In genomic region chr7:129664029-129665012, GRCh38 we compare ENCODE assay signal across 1 cellular context.
A peak's percentile ranks its signal among the peaks of the same experiment; 100 is the strongest.
TF ChIP-seq lines count a peak whose summit lies in the region.

No MANE protein-coding gene starts in this region.

TF ChIP-seq in K562, 482 proteins besides CTCF, POLR2A, EP300 and RAD21 (continued from another document and continues in another):
- TF ChIP-seq NR0B1 (IDR thresholded peaks at IDR 0.05; ENCODE audit: partially characterized antibody) (no peak), PCBP1 (IDR thresholded peaks at IDR 0.05; ENCODE audit: low read depth, low read length, poor library complexity, severe bottlenecking) (peak; percentile 80), SOX6 (IDR thresholded peaks at IDR 0.05) (no peak), ZNF224 (CRISPR knock-in tag; IDR thresholded peaks at IDR 0.05) (no peak), BACH1 (tag; IDR thresholded peaks at IDR 0.05) (no peak), ZEB2 (IDR thresholded peaks at IDR 0.05) (no peak), ZNF75A (CRISPR knock-in tag; IDR thresholded peaks at IDR 0.05) (peak; percentile 48; the same call in 1 of the 2 replicates), MCM5 (IDR thresholded peaks at IDR 0.05; ENCODE audit: low read depth) (no peak), PTRF (tag; IDR thresholded peaks at IDR 0.05) (no peak), NR2F6 (CRISPR knock-in tag; IDR thresholded peaks at IDR 0.05) (no peak), ZNF134 (CRISPR knock-in tag; conservative IDR thresholded peaks at IDR 0.05) (no peak), ZNF146 (CRISPR knock-in tag; IDR thresholded peaks at IDR 0.05; ENCODE audit: unreplicated experiment) (no peak), ILK (tag; IDR thresholded peaks at IDR 0.05; ENCODE audit: borderline replicate concordance, low read depth) (no peak), HNRNPK (IDR thresholded peaks at IDR 0.05; ENCODE audit: low read depth, low read length, poor library complexity, severe bottlenecking) (peak; percentile 85), ZNF655 (CRISPR knock-in tag; IDR thresholded peaks at IDR 0.05) (no peak), ZNF143 (CRISPR knock-in tag; IDR thresholded peaks at IDR 0.05) (no peak), MAFG (tag; conservative IDR thresholded peaks at IDR 0.05) (no peak), PCBP2 (IDR thresholded peaks at IDR 0.05; ENCODE audit: low read depth, low read length, poor library complexity, severe bottlenecking) (peak; percentile 92), CHAMP1 (IDR thresholded peaks at IDR 0.05) (0 out of 2 replicates have a peak, but pooled peaks have one; percentile 26), PATZ1 (CRISPR knock-in tag; IDR thresholded peaks at IDR 0.05; ENCODE audit: borderline replicate concordance) (no peak), TFAM (CRISPR knock-in tag; conservative IDR thresholded peaks at IDR 0.05) (no peak), C11orf30 (IDR thresholded peaks at IDR 0.05; ENCODE audit: low read depth) (no peak), CC2D1A (IDR thresholded peaks at IDR 0.05) (peak; percentile 86), ZNF311 (CRISPR knock-in tag; IDR thresholded peaks at IDR 0.05) (no peak), RBM15 (IDR thresholded peaks at IDR 0.05; ENCODE audit: insufficient read depth, low read length) (no peak), POLR2H (tag; IDR thresholded peaks at IDR 0.05; ENCODE audit: low read depth) (peak; percentile 14; the same call in 1 of the 2 replicates), ETV1 (tag; conservative IDR thresholded peaks at IDR 0.05; ENCODE audit: low read depth) (peak; percentile 59), CXXC5 (CRISPR knock-in tag; IDR thresholded peaks at IDR 0.05) (0 out of 2 replicates have a peak, but pooled peaks have one; percentile 12), ZNF316 (IDR thresholded peaks at IDR 0.05) (no peak), TRIM28 (IDR thresholded peaks at IDR 0.05) (no peak), FOXA3 (CRISPR knock-in tag; conservative IDR thresholded peaks at IDR 0.05 in 1 of 2, IDR thresholded peaks at IDR 0.05 in 1 of 2) (no peak), ZNF707 (CRISPR knock-in tag; conservative IDR thresholded peaks at IDR 0.05) (no peak), RBM14 (IDR thresholded peaks at IDR 0.05; ENCODE audit: borderline replicate concordance, insufficient read depth, low read depth, low read length) (no peak), FIP1L1 (IDR thresholded peaks at IDR 0.05; ENCODE audit: low read depth, low read length, poor library complexity, severe bottlenecking) (no peak), MBD1 (CRISPR knock-in tag; IDR thresholded peaks at IDR 0.05) (no peak), NR2C2 (CRISPR knock-in tag; IDR thresholded peaks at IDR 0.05) (no peak), NR2C2 (tag; IDR thresholded peaks at IDR 0.05) (no peak), CREB3 (tag; conservative IDR thresholded peaks at IDR 0.05; ENCODE audit: low read depth) (no peak)
- TF ChIP-seq, protein P1, sequence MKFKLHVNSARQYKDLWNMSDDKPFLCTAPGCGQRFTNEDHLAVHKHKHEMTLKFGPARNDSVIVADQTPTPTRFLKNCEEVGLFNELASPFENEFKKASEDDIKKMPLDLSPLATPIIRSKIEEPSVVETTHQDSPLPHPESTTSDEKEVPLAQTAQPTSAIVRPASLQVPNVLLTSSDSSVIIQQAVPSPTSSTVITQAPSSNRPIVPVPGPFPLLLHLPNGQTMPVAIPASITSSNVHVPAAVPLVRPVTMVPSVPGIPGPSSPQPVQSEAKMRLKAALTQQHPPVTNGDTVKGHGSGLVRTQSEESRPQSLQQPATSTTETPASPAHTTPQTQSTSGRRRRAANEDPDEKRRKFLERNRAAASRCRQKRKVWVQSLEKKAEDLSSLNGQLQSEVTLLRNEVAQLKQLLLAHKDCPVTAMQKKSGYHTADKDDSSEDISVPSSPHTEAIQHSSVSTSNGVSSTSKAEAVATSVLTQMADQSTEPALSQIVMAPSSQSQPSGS (CRISPR knock-in tag; IDR thresholded peaks at IDR 0.05): no peak
- TF ChIP-seq, protein P2, sequence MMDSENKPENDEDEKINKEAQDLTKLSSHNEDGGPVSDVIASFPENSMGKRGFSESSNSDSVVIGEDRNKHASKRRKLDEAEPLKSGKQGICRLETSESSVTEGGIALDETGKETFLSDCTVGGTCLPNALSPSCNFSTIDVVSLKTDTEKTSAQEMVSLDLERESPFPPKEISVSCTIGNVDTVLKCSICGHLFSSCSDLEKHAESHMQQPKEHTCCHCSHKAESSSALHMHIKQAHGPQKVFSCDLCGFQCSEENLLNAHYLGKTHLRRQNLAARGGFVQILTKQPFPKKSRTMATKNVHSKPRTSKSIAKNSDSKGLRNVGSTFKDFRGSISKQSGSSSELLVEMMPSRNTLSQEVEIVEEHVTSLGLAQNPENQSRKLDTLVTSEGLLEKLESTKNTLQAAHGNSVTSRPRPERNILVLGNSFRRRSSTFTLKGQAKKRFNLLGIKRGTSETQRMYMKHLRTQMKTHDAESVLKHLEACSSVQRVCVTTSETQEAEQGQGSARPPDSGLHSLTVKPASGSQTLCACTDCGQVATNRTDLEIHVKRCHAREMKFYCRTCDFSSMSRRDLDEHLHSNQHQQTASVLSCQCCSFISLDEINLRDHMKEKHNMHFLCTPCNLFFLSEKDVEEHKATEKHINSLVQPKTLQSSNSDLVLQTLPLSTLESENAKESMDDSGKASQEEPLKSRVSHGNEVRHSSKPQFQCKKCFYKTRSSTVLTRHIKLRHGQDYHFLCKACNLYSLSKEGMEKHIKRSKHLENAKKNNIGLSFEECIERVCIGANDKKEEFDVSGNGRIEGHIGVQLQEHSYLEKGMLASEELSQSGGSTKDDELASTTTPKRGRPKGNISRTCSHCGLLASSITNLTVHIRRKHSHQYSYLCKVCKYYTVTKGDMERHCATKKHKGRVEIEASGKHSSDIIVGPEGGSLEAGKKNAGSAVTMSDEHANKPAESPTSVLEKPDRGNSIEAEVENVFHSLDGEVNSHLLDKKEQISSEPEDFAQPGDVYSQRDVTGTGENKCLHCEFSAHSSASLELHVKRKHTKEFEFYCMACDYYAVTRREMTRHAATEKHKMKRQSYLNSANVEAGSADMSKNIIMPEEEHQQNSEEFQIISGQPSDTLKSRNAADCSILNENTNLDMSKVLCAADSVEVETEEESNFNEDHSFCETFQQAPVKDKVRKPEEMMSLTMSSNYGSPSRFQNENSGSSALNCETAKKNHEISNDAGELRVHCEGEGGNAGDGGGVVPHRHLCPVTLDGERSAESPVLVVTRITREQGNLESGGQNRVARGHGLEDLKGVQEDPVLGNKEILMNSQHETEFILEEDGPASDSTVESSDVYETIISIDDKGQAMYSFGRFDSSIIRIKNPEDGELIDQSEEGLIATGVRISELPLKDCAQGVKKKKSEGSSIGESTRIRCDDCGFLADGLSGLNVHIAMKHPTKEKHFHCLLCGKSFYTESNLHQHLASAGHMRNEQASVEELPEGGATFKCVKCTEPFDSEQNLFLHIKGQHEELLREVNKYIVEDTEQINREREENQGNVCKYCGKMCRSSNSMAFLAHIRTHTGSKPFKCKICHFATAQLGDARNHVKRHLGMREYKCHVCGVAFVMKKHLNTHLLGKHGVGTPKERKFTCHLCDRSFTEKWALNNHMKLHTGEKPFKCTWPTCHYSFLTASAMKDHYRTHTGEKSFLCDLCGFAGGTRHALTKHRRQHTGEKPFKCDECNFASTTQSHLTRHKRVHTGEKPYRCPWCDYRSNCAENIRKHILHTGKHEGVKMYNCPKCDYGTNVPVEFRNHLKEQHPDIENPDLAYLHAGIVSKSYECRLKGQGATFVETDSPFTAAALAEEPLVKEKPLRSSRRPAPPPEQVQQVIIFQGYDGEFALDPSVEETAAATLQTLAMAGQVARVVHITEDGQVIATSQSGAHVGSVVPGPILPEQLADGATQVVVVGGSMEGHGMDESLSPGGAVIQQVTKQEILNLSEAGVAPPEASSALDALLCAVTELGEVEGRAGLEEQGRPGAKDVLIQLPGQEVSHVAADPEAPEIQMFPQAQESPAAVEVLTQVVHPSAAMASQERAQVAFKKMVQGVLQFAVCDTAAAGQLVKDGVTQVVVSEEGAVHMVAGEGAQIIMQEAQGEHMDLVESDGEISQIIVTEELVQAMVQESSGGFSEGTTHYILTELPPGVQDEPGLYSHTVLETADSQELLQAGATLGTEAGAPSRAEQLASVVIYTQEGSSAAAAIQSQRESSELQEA (IDR thresholded peaks at IDR 0.05; ENCODE audit: low read depth): no peak
- TF ChIP-seq, protein P3, sequence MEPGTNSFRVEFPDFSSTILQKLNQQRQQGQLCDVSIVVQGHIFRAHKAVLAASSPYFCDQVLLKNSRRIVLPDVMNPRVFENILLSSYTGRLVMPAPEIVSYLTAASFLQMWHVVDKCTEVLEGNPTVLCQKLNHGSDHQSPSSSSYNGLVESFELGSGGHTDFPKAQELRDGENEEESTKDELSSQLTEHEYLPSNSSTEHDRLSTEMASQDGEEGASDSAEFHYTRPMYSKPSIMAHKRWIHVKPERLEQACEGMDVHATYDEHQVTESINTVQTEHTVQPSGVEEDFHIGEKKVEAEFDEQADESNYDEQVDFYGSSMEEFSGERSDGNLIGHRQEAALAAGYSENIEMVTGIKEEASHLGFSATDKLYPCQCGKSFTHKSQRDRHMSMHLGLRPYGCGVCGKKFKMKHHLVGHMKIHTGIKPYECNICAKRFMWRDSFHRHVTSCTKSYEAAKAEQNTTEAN (CRISPR knock-in tag; IDR thresholded peaks at IDR 0.05): no peak
- TF ChIP-seq, protein P4, sequence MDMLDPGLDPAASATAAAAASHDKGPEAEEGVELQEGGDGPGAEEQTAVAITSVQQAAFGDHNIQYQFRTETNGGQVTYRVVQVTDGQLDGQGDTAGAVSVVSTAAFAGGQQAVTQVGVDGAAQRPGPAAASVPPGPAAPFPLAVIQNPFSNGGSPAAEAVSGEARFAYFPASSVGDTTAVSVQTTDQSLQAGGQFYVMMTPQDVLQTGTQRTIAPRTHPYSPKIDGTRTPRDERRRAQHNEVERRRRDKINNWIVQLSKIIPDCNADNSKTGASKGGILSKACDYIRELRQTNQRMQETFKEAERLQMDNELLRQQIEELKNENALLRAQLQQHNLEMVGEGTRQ (CRISPR knock-in tag; IDR thresholded peaks at IDR 0.05): no peak
